ENCODE assay signal across 16 cellular contexts in the genomic region with DNA sequence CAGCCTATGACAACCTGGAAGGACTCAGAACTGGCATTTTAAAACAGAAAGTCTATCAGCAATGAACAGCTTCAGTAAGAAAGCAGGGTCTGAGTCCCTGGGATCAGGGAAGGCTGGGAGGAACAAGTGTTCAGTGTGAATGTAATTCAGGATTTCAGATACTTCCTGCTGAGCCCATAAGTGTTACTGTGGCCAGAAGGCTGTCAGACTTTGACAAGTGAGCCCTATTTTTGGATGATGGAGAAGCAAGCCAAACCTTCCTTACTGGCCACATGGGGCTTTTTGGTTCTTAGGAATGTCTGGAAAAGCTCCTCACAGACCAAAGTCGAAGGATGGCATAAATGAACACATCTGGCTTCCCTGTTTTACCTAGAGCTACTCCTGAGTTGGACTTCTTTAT.
DNase-seq lines count a peak whose midpoint lies in the region; ATAC-seq and TF ChIP-seq lines count a peak whose summit lies in the region.
"Had no signal": no experiment of that assay in that cellular context is flagged by ENCODE, and none has a peak within 500 bp of the region (broad histone marks: within the 10 kb centered on the region; RNA-seq: fewer than 3 reads in every experiment).

No MANE protein-coding gene starts in this region.

- H3K4me3 Mint-ChIP-seq in activated CD8-positive, alpha-beta T cell treated with anti-CD3 and anti-CD28 coated beads for 36 hours = no peak overlapping the region
- H3K4me3 Mint-ChIP-seq: CD8-positive, alpha-beta T cell had no signal

- H3K36me3 ChIP-seq in SK-N-SH (replicated peaks in 1 of 2; ENCODE audit: control insufficient read depth in 1 of 2, insufficient read depth in 2 of 2, low read length in 1 of 2) (no peaks in the 10 kb centered on the region), thoracic aorta (no peaks in the 10 kb centered on the region)

- no peak for DNase-seq in SK-N-SH
- DNase-seq in M059J (ENCODE audit: low read depth) = peak; percentile 17
- DNase-seq in coronary artery (ENCODE audit: low spot score) = no peak
- no peak for DNase-seq in thoracic aorta (ENCODE audit: low spot score)
- no peak for DNase-seq in GM13976 (ENCODE audit: low spot score)
- no peak for DNase-seq in activated CD8-positive, alpha-beta T cell treated with anti-CD3 and anti-CD28 coated beads for 36 hours
- DNase-seq: CD8-positive, alpha-beta T cell; GOT3; NCI-H1436; NCI-H2029 treated with DMSO at 0.1 percent for 48 hours; NCI-H2171 treated with DMSO at 0.1 percent for 48 hours; NCI-H774 had no signal

- H3K27ac ChIP-seq in SK-N-SH (ENCODE audit: low read depth in 2 of 2, low read length in 1 of 2) (no peak overlapping the region), coronary artery (peak overlapping the region; percentile 28 to 77), thoracic aorta (peak overlapping the region; percentile 59 to 67)
- H3K27ac ChIP-seq: 22Rv1 had no signal

- H4K20me1 ChIP-seq in SK-N-SH (ENCODE audit: insufficient read depth) = no peaks in the 10 kb centered on the region

- H3K27me3 Mint-ChIP-seq in activated CD8-positive, alpha-beta T cell treated with anti-CD3 and anti-CD28 coated beads for 36 hours = no peaks in the 10 kb centered on the region

- TF ChIP-seq EP300 in SK-N-SH (IDR thresholded peaks at IDR 0.05; ENCODE audit: borderline replicate concordance in 1 of 2, low read depth in 1 of 2, low read length in 1 of 2) = no peak

- peaks cover 0 to 15% of the 10 kb centered on the region in 2 experiments; a peak in 3 of 4 replicates for H3K4me1 ChIP-seq in SK-N-SH (ENCODE audit: control insufficient read depth in 1 of 2, insufficient read depth in 2 of 2, low read depth in 1 of 2, low read length in 1 of 2)
- H3K4me1 ChIP-seq in thoracic aorta (ENCODE audit: control insufficient read depth in 1 of 2, low read depth in 2 of 2) = peaks cover 34 to 77% of the 10 kb centered on the region in 2 donors

- no peak; the same call in 2 of the 3 replicates for ATAC-seq in SK-N-SH treated with all-trans-retinoic acid at 6 μM for 48 hours
- peak; percentile 41 for ATAC-seq in thoracic aorta (ENCODE audit: insufficient number of reproducible peaks, low FRiP score, low read depth)
- no peak for ATAC-seq in activated CD8-positive, alpha-beta T cell treated with anti-CD3 and anti-CD28 coated beads for 36 hours
- no peak for ATAC-seq in HG02973 (IDR thresholded peaks at IDR 0.05; ENCODE audit: unreplicated experiment)
- ATAC-seq: CD8-positive, alpha-beta T cell; K562 had no signal

- WGBS in SK-N-SH (ENCODE audit: low lambda C conversion rate) = 86% methylated on average over 1 of the region's 1 CpG

- in situ Hi-C loops in GM13976 (cut with MboI; ENCODE audit: low sequenced_read_pairs, unreplicated experiment) = no loop called here

- H3K9me3 ChIP-seq in SK-N-SH (no peaks in the 10 kb centered on the region), thoracic aorta (no peaks in the 10 kb centered on the region)

- H3K27me3 ChIP-seq in SK-N-SH (ENCODE audit: insufficient read depth) (no peaks in the 10 kb centered on the region), thoracic aorta (replicated peaks; ENCODE audit: insufficient read depth) (no peaks in the 10 kb centered on the region)

- POLR2A ChIA-PET in SK-N-SH (lab: Yijun Ruan, JAX) = no interaction called here
- POLR2A ChIA-PET in activated CD8-positive, alpha-beta T cell treated with anti-CD3 and anti-CD28 coated beads for 36 hours (lab: Charles Lee) = no interaction called here

- intact Hi-C loops in activated CD8-positive, alpha-beta T cell treated with anti-CD3 and anti-CD28 coated beads for 36 hours (cut with micrococcal nuclease) = loop anchor here (5.0 to 10.0 kb wide), 2 partner anchors 62 to 165 kb away; no protein-coding TSS in a partner anchor

- TF ChIP-seq CTCF in SK-N-SH (IDR thresholded peaks at IDR 0.05) (no peak), coronary artery (IDR thresholded peaks at IDR 0.05) (no peak), thoracic aorta (IDR thresholded peaks at IDR 0.05) (no peak), GM13976 (IDR thresholded peaks at IDR 0.05; ENCODE audit: borderline replicate concordance, control extremely low read depth, extremely low read depth, insufficient read depth, missing control alignments) (no peak)
- no peak for TF ChIP-seq CTCF in activated CD8-positive, alpha-beta T cell treated with anti-CD3 and anti-CD28 coated beads for 36 hours (IDR thresholded peaks at IDR 0.05)

- no peak overlapping the region for H3K27ac Mint-ChIP-seq in activated CD8-positive, alpha-beta T cell treated with anti-CD3 and anti-CD28 coated beads for 36 hours
- H3K27ac Mint-ChIP-seq: CD8-positive, alpha-beta T cell had no signal

- no peak overlapping the region for H3K9ac ChIP-seq in SK-N-SH

- H3K79me2 ChIP-seq in SK-N-SH (ENCODE audit: insufficient read depth) = no peaks in the 10 kb centered on the region

- no peak for TF ChIP-seq RAD21 in SK-N-SH (IDR thresholded peaks at IDR 0.05; ENCODE audit: low read length)

- no peak overlapping the region for H2AFZ ChIP-seq in SK-N-SH (ENCODE audit: low read depth)

- H3F3A ChIP-seq in SK-N-SH (replicated peaks; ENCODE audit: insufficient read depth) = no peaks in the 10 kb centered on the region

- no peak overlapping the region for H3K4me2 ChIP-seq in SK-N-SH

- peaks cover 1% of the 10 kb centered on the region for H3K36me3 Mint-ChIP-seq in activated CD8-positive, alpha-beta T cell treated with anti-CD3 and anti-CD28 coated beads for 36 hours (ENCODE audit: low read depth)
- H3K36me3 Mint-ChIP-seq: CD8-positive, alpha-beta T cell had no signal

- no peaks in the 10 kb centered on the region for H3K9me3 Mint-ChIP-seq in activated CD8-positive, alpha-beta T cell treated with anti-CD3 and anti-CD28 coated beads for 36 hours
- H3K9me3 Mint-ChIP-seq: CD8-positive, alpha-beta T cell had no signal

- no peaks in the 10 kb centered on the region for H3K9me2 ChIP-seq in SK-N-SH

- CTCF ChIA-PET in SK-N-SH (lab: Yijun Ruan, JAX) = interaction anchor here (0.9 to 5.9 kb wide), 7 partner anchors 10 to 809 kb away, joined by 3 to 99 read pairs (median 5); no protein-coding TSS in a partner anchor
- CTCF ChIA-PET in activated CD8-positive, alpha-beta T cell treated with anti-CD3 and anti-CD28 coated beads for 36 hours (lab: Charles Lee) = interaction anchor here (1.0 to 7.5 kb wide), 4 partner anchors 10 to 62 kb away, joined by 3 to 73 read pairs (median 10); no protein-coding TSS in a partner anchor

- H3K4me1 Mint-ChIP-seq in activated CD8-positive, alpha-beta T cell treated with anti-CD3 and anti-CD28 coated beads for 36 hours (ENCODE audit: low read depth) = peaks cover 52% of the 10 kb centered on the region

- H3K4me3 ChIP-seq in SK-N-SH (ENCODE audit: low read depth in 2 of 2, low read length in 1 of 2) (no peak overlapping the region), coronary artery (no peak overlapping the region), thoracic aorta (peak overlapping the region; percentile 21)
- H3K4me3 ChIP-seq: K562 had no signal

TF ChIP-seq in SK-N-SH, 30 proteins besides CTCF, POLR2A, EP300 and RAD21:
- no peak for TF ChIP-seq NRF1 (IDR thresholded peaks at IDR 0.05; ENCODE audit: low read depth, low read length)
- TF ChIP-seq PBX3 (IDR thresholded peaks at IDR 0.05) = peak; percentile 25; the same call in 1 of the 2 replicates
TF ChIP-seq in SK-N-SH: peak in this region for 1.

TF ChIP-seq in SK-N-SH treated with all-trans-retinoic acid at 6 μM for 48 hours, 23 proteins besides CTCF, POLR2A, EP300 and RAD21 (continues in another document):
- no peak for TF ChIP-seq ARNTL (CRISPR knock-in tag; IDR thresholded peaks at IDR 0.05; ENCODE audit: borderline replicate concordance, low read depth)
- TF ChIP-seq TSHZ2 (CRISPR knock-in tag; IDR thresholded peaks at IDR 0.05) = no peak
- no peak for TF ChIP-seq PATZ1 (CRISPR knock-in tag; IDR thresholded peaks at IDR 0.05; ENCODE audit: borderline replicate concordance)
- TF ChIP-seq ZFP30 (CRISPR knock-in tag; IDR thresholded peaks at IDR 0.05) = no peak

Comparison
In these comparisons a context has a peak if more than half of its experiments do, and no peak if none do; other contexts are left out.
1. H3K27ac ChIP-seq: peak in coronary artery (2 of 2) and thoracic aorta (2 of 2); none in SK-N-SH (0 of 2).